ENCODE assay signal across 8 cellular contexts in the genomic region with DNA sequence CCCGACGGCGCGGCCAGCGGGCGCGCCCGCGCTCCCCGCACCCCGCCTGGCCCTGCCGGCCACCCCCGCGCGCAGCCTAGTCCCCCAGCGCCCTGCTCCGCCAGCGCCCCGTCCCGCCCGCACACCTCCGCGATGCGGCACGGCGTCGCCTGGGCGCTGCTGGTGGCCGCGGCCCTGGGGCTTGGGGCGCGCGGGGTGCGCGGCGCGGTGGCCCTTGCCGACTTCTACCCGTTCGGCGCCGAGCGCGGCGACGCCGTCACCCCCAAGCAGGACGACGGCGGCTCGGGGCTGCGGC. TPM values are rescaled to one million over a fixed set of nuclear protein-coding genes. Genes with fewer than 3 reads are reported as not detected.
DNase-seq lines count a peak whose midpoint lies in the region; ATAC-seq and TF ChIP-seq lines count a peak whose summit lies in the region.

No MANE protein-coding gene starts in this region.

- POLR2A ChIA-PET in RWPE1 (lab: Yijun Ruan, JAX; ENCODE audit: low non-redundant PET), result no interaction called here

- H3K36me3 ChIP-seq in skeletal muscle satellite cell (ENCODE audit: insufficient read depth, low read length), result peaks cover 31% of the 10 kb centered on the region

- peak overlapping the region; percentile 85 for H3K9ac ChIP-seq in skeletal muscle satellite cell (ENCODE audit: low read depth, low read length)

- in situ Hi-C loops in KBM-7 (cut with MboI; ENCODE audit: low pct_unique_long_range_greater_than_20kb, low sequenced_read_pairs), result no loop called here

- peaks cover 3% of the 10 kb centered on the region for H3K9me3 ChIP-seq in skeletal muscle satellite cell (replicated peaks; ENCODE audit: low read length)

- peak overlapping the region; percentile 98 for H3K4me2 ChIP-seq in skeletal muscle satellite cell (ENCODE audit: low read length)

- peak overlapping the region; percentile 60 for H3K27ac ChIP-seq in RWPE1

- TF ChIP-seq CTCF in RWPE1 (conservative IDR thresholded peaks at IDR 0.05; ENCODE audit: low read depth), result no peak
- no peak for TF ChIP-seq CTCF in fibroblast of villous mesenchyme (IDR thresholded peaks at IDR 0.05; ENCODE audit: insufficient read depth, low read depth, low read length)

- CTCF ChIA-PET in RWPE1 (lab: Yijun Ruan, JAX), result no interaction called here

- ATAC-seq in GM18867 (IDR thresholded peaks at IDR 0.05; ENCODE audit: unreplicated experiment), result peak; percentile 26

- no peak for DNase-seq in RWPE1 (ENCODE audit: low spot score)
- DNase-seq in fibroblast of villous mesenchyme (ENCODE audit: low read depth), result no peak
- DNase-seq in stimulated activated CD4-positive, alpha-beta T cell treated with anti-CD3 and anti-CD28 coated beads, Interleukin-4, amount 100 ng/mL, for 24 hours, result no peak
- no peak for DNase-seq in DMS114 treated with DMSO at 0.1 percent for 48 hours (lab: John Stamatoyannopoulos, UW; ENCODE audit: unreplicated experiment)
- DNase-seq in stimulated activated CD4-positive, alpha-beta T cell treated with anti-CD3 and anti-CD28 coated beads, Interleukin-15, amount 100 ng/mL, for 24 hours, result no peak
- DNase-seq in KBM-7, result no peak

- H3K4me1 ChIP-seq in skeletal muscle satellite cell (ENCODE audit: control insufficient read depth, insufficient read depth, low read length), result peaks cover 54% of the 10 kb centered on the region

- H3K4me3 ChIP-seq in fibroblast of villous mesenchyme (ENCODE audit: low read depth, low read length), result peak overlapping the region; percentile 53
- peak overlapping the region; percentile 89 for H3K4me3 ChIP-seq in skeletal muscle satellite cell (ENCODE audit: low read length)

- H3K27me3 ChIP-seq in skeletal muscle satellite cell (ENCODE audit: control insufficient read depth, insufficient read depth, low read length), result no peaks in the 10 kb centered on the region

RNA-seq across cellular contexts. Expression of gene SNED1, which starts 0.2 kb away (rescaled TPM):
- total RNA-seq in fibroblast of villous mesenchyme, result 5.5 and 6.5 TPM in 2 replicates
- 88.2 and 134 TPM in 2 replicates for total RNA-seq in skeletal muscle satellite cell (2012; rRNA removed)
